In genomic region chr1:212241445-212242287, GRCh38 we compare ENCODE assay signal across 22 cellular contexts. TPM values are rescaled to one million over a fixed set of nuclear protein-coding genes. Genes with fewer than 3 reads are reported as not detected.
DNase-seq lines count a peak whose midpoint lies in the region; ATAC-seq and TF ChIP-seq lines count a peak whose summit lies in the region.
"Had no signal": no experiment of that assay in that cellular context is flagged by ENCODE, and none has a peak within 500 bp of the region (broad histone marks: within the 10 kb centered on the region; RNA-seq: fewer than 3 reads in every experiment).

No MANE protein-coding gene starts in this region.

- no peaks in the 10 kb centered on the region for H3K9me3 ChIP-seq in endocrine pancreas (ENCODE audit: control insufficient read depth, low read length)
- H3K9me3 ChIP-seq in lower lobe of right lung, result no peaks in the 10 kb centered on the region
- H3K9me3 ChIP-seq in suprapubic skin, result no peaks in the 10 kb centered on the region
- H3K9me3 ChIP-seq: A549 had no signal

- H3K9ac ChIP-seq in endocrine pancreas (ENCODE audit: control insufficient read depth, insufficient read depth, low read length), result no peak overlapping the region

- TF ChIP-seq EP300 in suprapubic skin (IDR thresholded peaks at IDR 0.05), result no peak

- intact Hi-C loops in activated CD4-positive, alpha-beta memory T cell treated with anti-CD3 and anti-CD28 coated beads for 36 hours (cut with micrococcal nuclease), result no loop called here
- intact Hi-C loops in lower lobe of right lung (cut with DNase I), result no loop called here

- H3K9me3 Mint-ChIP-seq in activated CD4-positive, alpha-beta memory T cell treated with anti-CD3 and anti-CD28 coated beads, Interleukin-2, amount 10 ng/mL, durations not matched to agents 7 days and 5 days, result no peaks in the 10 kb centered on the region
- H3K9me3 Mint-ChIP-seq in activated CD4-positive, alpha-beta memory T cell treated with anti-CD3 and anti-CD28 coated beads for 36 hours, result no peaks in the 10 kb centered on the region
- H3K9me3 Mint-ChIP-seq: activated T-cell treated with anti-CD3 and anti-CD28 coated beads, Interleukin-2, amount 50 U/mL, for 72 hours; neural crest cell; type B pancreatic cell had no signal

- H3K36me3 ChIP-seq in endocrine pancreas (ENCODE audit: control insufficient read depth, insufficient read depth, low read length) (no peaks in the 10 kb centered on the region), lower lobe of right lung (no peaks in the 10 kb centered on the region), suprapubic skin (no peaks in the 10 kb centered on the region)

- 78% methylated on average over 6 of the region's 6 CpGs for WGBS in suprapubic skin

- H3K27me3 Mint-ChIP-seq in activated CD4-positive, alpha-beta memory T cell treated with anti-CD3 and anti-CD28 coated beads, Interleukin-2, amount 10 ng/mL, durations not matched to agents 7 days and 5 days, result peaks cover 1% of the 10 kb centered on the region
- H3K27me3 Mint-ChIP-seq in activated CD4-positive, alpha-beta memory T cell treated with anti-CD3 and anti-CD28 coated beads for 36 hours, result no peaks in the 10 kb centered on the region
- H3K27me3 Mint-ChIP-seq: type B pancreatic cell had no signal

- H3K4me1 ChIP-seq in endocrine pancreas (ENCODE audit: control insufficient read depth, insufficient read depth, low read length) (peaks cover 6% of the 10 kb centered on the region), lower lobe of right lung (peaks cover 46% of the 10 kb centered on the region), suprapubic skin (peaks cover 26% of the 10 kb centered on the region)

- CTCF ChIA-PET in activated CD4-positive, alpha-beta memory T cell treated with anti-CD3 and anti-CD28 coated beads, Interleukin-2, amount 10 ng/mL, durations not matched to agents 7 days and 5 days (lab: Charles Lee), result interaction anchor here (0.9 kb wide), 1 partner anchor 214 kb away, joined by 3 read pairs; no protein-coding TSS in a partner anchor
- CTCF ChIA-PET in activated CD4-positive, alpha-beta memory T cell treated with anti-CD3 and anti-CD28 coated beads for 36 hours (lab: Charles Lee), result no interaction called here

- H3K4me1 Mint-ChIP-seq in activated CD4-positive, alpha-beta memory T cell treated with anti-CD3 and anti-CD28 coated beads, Interleukin-2, amount 10 ng/mL, durations not matched to agents 7 days and 5 days, result peaks cover 26% of the 10 kb centered on the region
- peaks cover 11% of the 10 kb centered on the region for H3K4me1 Mint-ChIP-seq in activated CD4-positive, alpha-beta memory T cell treated with anti-CD3 and anti-CD28 coated beads for 36 hours (ENCODE audit: low read depth)

- H3K4me3 ChIP-seq in endocrine pancreas (ENCODE audit: control insufficient read depth, insufficient read depth, low read length), result peak overlapping the region; percentile 7
- no peak overlapping the region for H3K4me3 ChIP-seq in lower lobe of right lung
- no peak overlapping the region for H3K4me3 ChIP-seq in suprapubic skin
- H3K4me3 ChIP-seq: A549 had no signal

- H3K4me3 Mint-ChIP-seq in activated CD4-positive, alpha-beta memory T cell treated with anti-CD3 and anti-CD28 coated beads, Interleukin-2, amount 10 ng/mL, durations not matched to agents 7 days and 5 days, result no peak overlapping the region
- H3K4me3 Mint-ChIP-seq in activated CD4-positive, alpha-beta memory T cell treated with anti-CD3 and anti-CD28 coated beads for 36 hours, result no peak overlapping the region
- H3K4me3 Mint-ChIP-seq: CD14-positive monocyte, neural crest cell, type B pancreatic cell had no signal

- peak overlapping the region; percentile 71 for H3K27ac ChIP-seq in lower lobe of right lung
- peak overlapping the region; percentile 76 for H3K27ac ChIP-seq in suprapubic skin
- H3K27ac ChIP-seq: A549 had no signal

- POLR2A ChIA-PET in activated CD4-positive, alpha-beta memory T cell treated with anti-CD3 and anti-CD28 coated beads, Interleukin-2, amount 10 ng/mL, durations not matched to agents 7 days and 5 days (lab: Charles Lee), result interaction anchor here (0.8 kb wide), 2 partner anchors 14 to 45 kb away, joined by 3 read pairs; no protein-coding TSS in a partner anchor
- POLR2A ChIA-PET in activated CD4-positive, alpha-beta memory T cell treated with anti-CD3 and anti-CD28 coated beads for 36 hours (lab: Charles Lee), result interaction anchor here (1.4 kb wide), 1 partner anchor 44 kb away, joined by 4 read pairs; no protein-coding TSS in a partner anchor

- ATAC-seq in lower lobe of right lung (no peak), HG02642 (IDR thresholded peaks at IDR 0.05; ENCODE audit: poor library complexity, unreplicated experiment) (no peak)
- ATAC-seq: A549; activated T-cell treated with anti-CD3 and anti-CD28 coated beads, Interleukin-2, amount 50 U/mL, for 72 hours; HCT116 had no signal

- H3K27me3 ChIP-seq in endocrine pancreas (ENCODE audit: control insufficient read depth, insufficient read depth, low read length), result no peaks in the 10 kb centered on the region
- H3K27me3 ChIP-seq in lower lobe of right lung (ENCODE audit: low read depth), result no peaks in the 10 kb centered on the region
- no peaks in the 10 kb centered on the region for H3K27me3 ChIP-seq in suprapubic skin

- DNase-seq in activated CD4-positive, alpha-beta memory T cell treated with anti-CD3 and anti-CD28 coated beads, Interleukin-2, amount 10 ng/mL, durations not matched to agents 7 days and 5 days, result no peak
- no peak for DNase-seq in activated CD4-positive, alpha-beta memory T cell treated with anti-CD3 and anti-CD28 coated beads for 36 hours
- DNase-seq in lower lobe of right lung (no peak), suprapubic skin (ENCODE audit: low spot score in 2 of 2) (no peak), NCI-H524 (lab: John Stamatoyannopoulos, UW) (no peak), nucleus accumbens (lab: John Stamatoyannopoulos, UW) (no peak)
- DNase-seq: activated CD4-positive, alpha-beta T cell treated with anti-CD3 and anti-CD28 coated beads for 48 hours; activated T-cell treated with anti-CD3 and anti-CD28 coated beads, Interleukin-2, amount 50 U/mL, for 72 hours; amniotic stem cell; cerebellar nuclear complex; DMS79 treated with DMSO at 0.1 percent for 48 hours; mesendoderm; NCI-H1930; NCI-H526; stimulated activated CD4-positive, alpha-beta T cell treated with anti-CD3 and anti-CD28 coated beads, Interleukin-4, amount 100 ng/mL, for 4 hours had no signal

- peaks cover 3% of the 10 kb centered on the region for H3K36me3 Mint-ChIP-seq in activated CD4-positive, alpha-beta memory T cell treated with anti-CD3 and anti-CD28 coated beads, Interleukin-2, amount 10 ng/mL, durations not matched to agents 7 days and 5 days (ENCODE audit: low read depth)
- no peaks in the 10 kb centered on the region for H3K36me3 Mint-ChIP-seq in activated CD4-positive, alpha-beta memory T cell treated with anti-CD3 and anti-CD28 coated beads for 36 hours
- H3K36me3 Mint-ChIP-seq: CD14-positive monocyte, type B pancreatic cell had no signal

- no peak for TF ChIP-seq CTCF in lower lobe of right lung (IDR thresholded peaks at IDR 0.05)
- no peak for TF ChIP-seq CTCF in suprapubic skin (IDR thresholded peaks at IDR 0.05)

- H3K27ac Mint-ChIP-seq in activated CD4-positive, alpha-beta memory T cell treated with anti-CD3 and anti-CD28 coated beads, Interleukin-2, amount 10 ng/mL, durations not matched to agents 7 days and 5 days, result peak overlapping the region; percentile 65
- no peak overlapping the region for H3K27ac Mint-ChIP-seq in activated CD4-positive, alpha-beta memory T cell treated with anti-CD3 and anti-CD28 coated beads for 36 hours
- H3K27ac Mint-ChIP-seq: type B pancreatic cell had no signal

- TF ChIP-seq POLR2A in suprapubic skin (IDR thresholded peaks at IDR 0.05), result no peak

RNA-seq across cellular contexts. Expression of gene PPP2R5A, which starts 43.5 kb away (rescaled TPM):
- total RNA-seq in activated CD4-positive, alpha-beta memory T cell treated with anti-CD3 and anti-CD28 coated beads, Interleukin-2, amount 10 ng/mL, durations not matched to agents 7 days and 5 days, result 10 to 100 TPM; 65.9 to 67.0 TPM
- 10 to 100 TPM; 38.6 to 40.4 TPM for total RNA-seq in activated CD4-positive, alpha-beta memory T cell treated with anti-CD3 and anti-CD28 coated beads for 36 hours
- total RNA-seq in lower lobe of right lung (91.5 TPM), suprapubic skin (10 to 100 TPM; 44.6 to 58.2 (median 50.5) TPM)
